Comparison of ENCODE assay signal across 8 cellular contexts in the genomic region with DNA sequence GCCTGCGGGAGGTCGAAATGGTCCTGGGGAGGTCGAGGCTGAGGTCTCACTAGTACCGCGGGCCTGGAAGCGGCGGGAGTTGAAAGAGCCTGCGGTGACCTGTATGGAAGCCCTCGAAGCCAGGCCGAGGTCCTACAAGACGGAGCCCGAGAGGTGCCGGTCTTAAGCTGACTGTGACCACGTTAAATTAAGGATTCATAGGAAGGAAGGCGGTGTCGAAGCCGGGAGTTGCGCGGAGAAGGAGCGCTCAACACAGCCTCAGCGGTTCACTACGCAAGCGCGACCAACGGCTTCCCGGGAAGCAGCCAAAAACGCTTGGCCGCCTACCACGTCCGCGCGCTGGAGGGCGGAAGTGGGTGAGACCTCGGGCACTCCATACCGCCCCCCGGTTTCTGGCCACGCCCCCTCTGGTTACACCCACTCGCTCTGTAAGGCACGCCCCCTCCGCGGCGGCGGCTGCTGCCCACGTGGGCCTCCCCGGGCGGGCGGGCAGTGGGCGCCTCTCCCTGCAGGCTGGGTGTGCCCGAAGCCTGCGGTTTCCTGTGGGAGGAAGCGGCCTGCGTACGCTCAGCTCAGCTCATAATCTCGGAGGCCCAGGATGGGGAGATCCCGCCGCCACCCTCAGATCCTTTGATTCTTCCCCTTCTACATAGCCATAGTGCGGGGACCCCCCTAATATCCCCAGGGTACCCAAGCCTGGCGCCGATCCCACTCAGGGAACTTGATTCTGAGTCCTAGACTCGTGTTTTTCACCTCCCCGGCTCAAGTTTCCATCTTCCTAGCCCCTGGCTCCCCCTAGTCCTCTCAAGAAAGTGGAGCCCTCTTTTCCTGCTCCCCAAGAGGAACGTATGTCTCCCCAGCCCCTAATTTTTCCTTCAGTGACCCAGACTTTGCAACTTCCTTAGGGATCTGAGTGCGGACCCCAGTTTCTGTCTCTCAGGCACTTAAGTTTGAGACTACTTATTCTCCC. TPM values are rescaled to one million over a fixed set of nuclear protein-coding genes. Genes with fewer than 3 reads are reported as not detected.
DNase-seq lines count a peak whose midpoint lies in the region; ATAC-seq, FAIRE-seq and TF ChIP-seq lines count a peak whose summit lies in the region.

No MANE protein-coding gene starts in this region.

- peaks cover 28 to 68% (median 41%) of the 10 kb centered on the region in 4 donors for H3K4me1 ChIP-seq in transverse colon

- peak overlapping the region; percentile 97 for H3K27ac Mint-ChIP-seq in activated naive CD8-positive, alpha-beta T cell treated with anti-CD3 and anti-CD28 coated beads, Interleukin-2, amount 50 U/mL, for 24 hours

- no peaks in the 10 kb centered on the region for H3K36me3 ChIP-seq in SU-DHL-6 (ENCODE audit: low read length)
- H3K36me3 ChIP-seq in transverse colon: no peaks in the 10 kb centered on the region

- peaks cover 61% of the 10 kb centered on the region for H3K4me1 Mint-ChIP-seq in activated naive CD8-positive, alpha-beta T cell treated with anti-CD3 and anti-CD28 coated beads, Interleukin-2, amount 50 U/mL, for 24 hours

- 2 to 48% methylated on average over 2 to 42 of the region's 63 CpGs for WGBS in transverse colon (ENCODE audit: low coverage in 1 of 2), 2 donors

- peaks cover 27% of the 10 kb centered on the region for H3F3A ChIP-seq in SU-DHL-6 (ENCODE audit: insufficient read depth)

- peaks cover 11% of the 10 kb centered on the region for H3K36me3 Mint-ChIP-seq in activated naive CD8-positive, alpha-beta T cell treated with anti-CD3 and anti-CD28 coated beads, Interleukin-2, amount 50 U/mL, for 24 hours (ENCODE audit: low read depth)

- no peaks in the 10 kb centered on the region for H3K79me2 ChIP-seq in SU-DHL-6 (ENCODE audit: insufficient read depth, low read length)

- no peaks in the 10 kb centered on the region for H3K9me3 Mint-ChIP-seq in activated naive CD8-positive, alpha-beta T cell treated with anti-CD3 and anti-CD28 coated beads, Interleukin-2, amount 50 U/mL, for 24 hours

- peak; percentile 93 for DNase-seq in GM12892 (ENCODE audit: insufficient read length)
- DNase-seq in NCI-H1417 treated with DMSO at 0.1 percent for 48 hours (lab: John Stamatoyannopoulos, UW): peak; percentile 86
- peak; percentile 99 for DNase-seq in activated naive CD8-positive, alpha-beta T cell treated with anti-CD3 and anti-CD28 coated beads, Interleukin-2, amount 50 U/mL, for 24 hours
- DNase-seq in cardiac septum (ENCODE audit: low spot score): peak; percentile 100
- peak; percentile 94 for DNase-seq in pons (ENCODE audit: low spot score)
- peak; percentile 100 for DNase-seq in transverse colon

- no peak for TF ChIP-seq EP300 in transverse colon (IDR thresholded peaks at IDR 0.05; ENCODE audit: low read depth)

- peak; percentile 90 for TF ChIP-seq POLR2A in GM12892 (IDR thresholded peaks at IDR 0.05; ENCODE audit: low read depth, low read length)
- TF ChIP-seq POLR2A in transverse colon (IDR thresholded peaks at IDR 0.05): peak; percentile 95

- intact Hi-C loops in cardiac septum (cut with DNase I) (loop anchor here (1.0 kb wide), 1 partner anchor 11 kb away; no protein-coding TSS in a partner anchor), transverse colon (cut with DNase I; ENCODE audit: low total_unique reads) (no loop called here)

- H3K27me3 Mint-ChIP-seq in activated naive CD8-positive, alpha-beta T cell treated with anti-CD3 and anti-CD28 coated beads, Interleukin-2, amount 50 U/mL, for 24 hours: no peaks in the 10 kb centered on the region

- peak overlapping the region; percentile 78 for H3K9ac ChIP-seq in SU-DHL-6 (ENCODE audit: low read length)

- peak overlapping the region; percentile 87 for H3K4me3 Mint-ChIP-seq in activated naive CD8-positive, alpha-beta T cell treated with anti-CD3 and anti-CD28 coated beads, Interleukin-2, amount 50 U/mL, for 24 hours

- peak overlapping the region; percentile 61 for H3K4me3 ChIP-seq in SU-DHL-6 (ENCODE audit: insufficient read depth, low read length, poor library complexity, severe bottlenecking)
- peak overlapping the region; percentile 46 to 82 (median 58) for H3K4me3 ChIP-seq in transverse colon

- H3K27ac ChIP-seq in SU-DHL-6 (ENCODE audit: low read depth, low read length) (peak overlapping the region; percentile 86), transverse colon (peak overlapping the region; percentile 99 to 100 (median 99))

- H4K20me1 ChIP-seq in SU-DHL-6 (ENCODE audit: low read depth, low read length): no peaks in the 10 kb centered on the region

- peak; percentile 67 for ATAC-seq in HG02840 (IDR thresholded peaks at IDR 0.05; ENCODE audit: low FRiP score, unreplicated experiment)
- ATAC-seq in activated naive CD8-positive, alpha-beta T cell treated with anti-CD3 and anti-CD28 coated beads, Interleukin-2, amount 50 U/mL, for 24 hours: peak; percentile 65

- no peak for TF ChIP-seq CTCF in SU-DHL-6 (IDR thresholded peaks at IDR 0.05; ENCODE audit: insufficient read depth, low read length, poor library complexity, severe bottlenecking)
- peak in 4 of 5 experiments; percentile 6 to 40 (median 18) for TF ChIP-seq CTCF in transverse colon (IDR thresholded peaks at IDR 0.05)

- in situ Hi-C loops in transverse colon (cut with MboI; ENCODE audit: low pct_ligation_motif_present in 1 of 4, low pct_unique_long_range_greater_than_20kb in 1 of 4, low sequenced_read_pairs in 3 of 4): loop anchor here in 1 of 4 donors (25.0 kb wide), 1 partner anchor 265 kb away; no protein-coding TSS in a partner anchor

- peak; percentile 98 for FAIRE-seq in GM12892 (lab: Jason Lieb, UNC)

- H3K9me3 ChIP-seq in SU-DHL-6 (ENCODE audit: insufficient read depth, low read length) (no peaks in the 10 kb centered on the region), transverse colon (no peaks in the 10 kb centered on the region)

- no peaks in the 10 kb centered on the region for H3K27me3 ChIP-seq in SU-DHL-6 (ENCODE audit: low read length)
- no peaks in the 10 kb centered on the region for H3K27me3 ChIP-seq in transverse colon

- peak overlapping the region; percentile 84 for H3K4me2 ChIP-seq in SU-DHL-6 (ENCODE audit: low read depth, low read length, poor library complexity, severe bottlenecking)

- no peaks in the 10 kb centered on the region for H3K9me2 ChIP-seq in SU-DHL-6 (replicated peaks; ENCODE audit: insufficient read depth, low read length)

- no peak overlapping the region for H2AFZ ChIP-seq in SU-DHL-6 (ENCODE audit: low read depth, low read length, severe bottlenecking)

RNA-seq across cellular contexts. Expression of a gene that starts 3.4 kb away (rescaled TPM):
- polyA plus RNA-seq in GM12892 (2012; ENCODE audit: missing spikeins): 63.2 TPM
- total RNA-seq in cardiac septum (47.3 TPM), transverse colon (10 to 100 TPM in 3 of 4 donors, 1 to 10 TPM in 1; 5.2 to 14.3 (median 12.0) TPM)

RNA-seq across cellular contexts. Expression of a gene that starts 41.8 kb away (rescaled TPM):
- polyA plus RNA-seq in GM12892 (2012; ENCODE audit: missing spikeins): 7.5 TPM
- total RNA-seq in cardiac septum (50.2 TPM), transverse colon (10 to 100 TPM in 3 of 4 donors, 1 to 10 TPM in 1; 9.1 to 27.7 (median 15.2) TPM)

RNA-seq across cellular contexts. Expression of a gene that starts 42.3 kb away (rescaled TPM):
- not detected for polyA plus RNA-seq in GM12892 (2012; ENCODE audit: missing spikeins)
- total RNA-seq in cardiac septum (not detected), transverse colon (not detected)

RNA-seq across cellular contexts. Expression of a gene that starts 52.0 kb away (rescaled TPM):
- polyA plus RNA-seq in GM12892 (2012; ENCODE audit: missing spikeins): 0.23 TPM
- total RNA-seq in cardiac septum (0.35 TPM), transverse colon (not detected)

Comparison
In these comparisons a context has a peak if more than half of its experiments do, and no peak if none do; other contexts are left out.
1. Peak in every context shown above with its lines: DNase-seq, ATAC-seq, H3K4me3 ChIP-seq and H3K27ac ChIP-seq.